17 cellular contexts compared by ENCODE assay signal in the genomic region with DNA sequence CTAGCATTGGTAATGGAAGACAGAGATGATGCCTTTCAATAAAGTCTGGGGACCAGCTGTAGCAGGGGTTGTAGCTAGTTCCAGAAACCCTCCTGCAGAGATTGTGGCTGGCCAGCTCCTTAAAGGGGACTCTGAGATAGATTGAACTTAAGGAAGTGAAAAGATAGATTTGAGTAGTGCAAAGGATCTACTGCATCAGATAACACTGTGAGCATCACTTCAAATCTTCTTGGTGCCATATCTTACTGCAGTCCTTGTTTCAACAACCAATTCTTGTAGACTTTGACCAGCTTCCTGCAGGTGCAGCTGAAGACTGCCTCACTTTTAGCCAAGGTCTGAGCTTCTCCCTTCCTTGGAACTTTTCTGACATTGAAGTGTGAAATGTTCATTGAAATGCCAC.
DNase-seq lines count a peak whose midpoint lies in the region; ATAC-seq lines count a peak whose summit lies in the region.
"Had no signal": no experiment of that assay in that cellular context is flagged by ENCODE, and none has a peak within 500 bp of the region (broad histone marks: within the 10 kb centered on the region; RNA-seq: fewer than 3 reads in every experiment).

No MANE protein-coding gene starts in this region.

- ATAC-seq in GM18499 (IDR thresholded peaks at IDR 0.05; ENCODE audit: insufficient read depth, unreplicated experiment) (peak; percentile 68), GM19463 (IDR thresholded peaks at IDR 0.05; ENCODE audit: unreplicated experiment) (peak; percentile 60), HG02852 (IDR thresholded peaks at IDR 0.05; ENCODE audit: unreplicated experiment) (peak; percentile 94), HG03520 (IDR thresholded peaks at IDR 0.05; ENCODE audit: unreplicated experiment) (peak; percentile 77), HG03354 (IDR thresholded peaks at IDR 0.05; ENCODE audit: poor library complexity, severe bottlenecking, unreplicated experiment) (no peak)
- ATAC-seq: SK-N-SH treated with all-trans-retinoic acid at 6 μM for 48 hours had no signal

- DNase-seq in NCI-H2081 treated with DMSO at 0.1 percent for 48 hours (lab: John Stamatoyannopoulos, UW) (no peak), epidermal melanocyte (ENCODE audit: insufficient read length, low spot score) (no peak)
- no peak for DNase-seq in central memory CD4-positive, alpha-beta T cell
- DNase-seq: DMS 273 treated with DMSO at 0.1 percent for 48 hours, GOT3, IMR-90, Kasumi-1, NCI-H1417, NCI-H2029, NCI-H510A, SHP77 had no signal
